ENCODE assay signal across 1 cellular context in genomic region chr2:27356382-27357181, GRCh38.
TF ChIP-seq lines count a peak whose summit lies in the region.

Gene GTF3C2, minus strand, starts transcription at chr2:27356764. Its CDS starts 13,210 bp downstream, at chr2:27343554.

TF ChIP-seq in K562, 482 proteins besides CTCF, POLR2A, EP300 and RAD21 (continued from another document and continues in another):
- no peak for TF ChIP-seq SFPQ (IDR thresholded peaks at IDR 0.05; ENCODE audit: low read depth, low read length)
- peak; percentile 61 for TF ChIP-seq ASH1L (IDR thresholded peaks at IDR 0.05; ENCODE audit: borderline replicate concordance, low read depth, partially characterized antibody)
- TF ChIP-seq KDM2B (CRISPR knock-in tag; IDR thresholded peaks at IDR 0.05): no peak
- TF ChIP-seq POLR3G (IDR thresholded peaks at IDR 0.05; ENCODE audit: extremely low read depth, insufficient read length, insufficient replicate concordance): no peak
- peak; percentile 92 for TF ChIP-seq PHF20 (IDR thresholded peaks at IDR 0.05; ENCODE audit: partially characterized antibody)
- no peak for TF ChIP-seq ZNF780A (CRISPR knock-in tag; IDR thresholded peaks at IDR 0.05)
- TF ChIP-seq ETV1 (tag; conservative IDR thresholded peaks at IDR 0.05; ENCODE audit: low read depth): peak; percentile 85
- no peak for TF ChIP-seq SMARCA5 (IDR thresholded peaks at IDR 0.05)
- no peak for TF ChIP-seq GATAD2A (IDR thresholded peaks at IDR 0.05)
- peak; percentile 47; the same call in 1 of the 2 replicates for TF ChIP-seq SOX6 (IDR thresholded peaks at IDR 0.05)
- TF ChIP-seq HEY1 (CRISPR knock-in tag; IDR thresholded peaks at IDR 0.05; ENCODE audit: borderline replicate concordance): no peak
- peak; percentile 83 for TF ChIP-seq ZNF143 (CRISPR knock-in tag; IDR thresholded peaks at IDR 0.05)
- no peak for TF ChIP-seq RBM17 (IDR thresholded peaks at IDR 0.05; ENCODE audit: borderline replicate concordance, low read depth, low read length)
- TF ChIP-seq, protein P1, sequence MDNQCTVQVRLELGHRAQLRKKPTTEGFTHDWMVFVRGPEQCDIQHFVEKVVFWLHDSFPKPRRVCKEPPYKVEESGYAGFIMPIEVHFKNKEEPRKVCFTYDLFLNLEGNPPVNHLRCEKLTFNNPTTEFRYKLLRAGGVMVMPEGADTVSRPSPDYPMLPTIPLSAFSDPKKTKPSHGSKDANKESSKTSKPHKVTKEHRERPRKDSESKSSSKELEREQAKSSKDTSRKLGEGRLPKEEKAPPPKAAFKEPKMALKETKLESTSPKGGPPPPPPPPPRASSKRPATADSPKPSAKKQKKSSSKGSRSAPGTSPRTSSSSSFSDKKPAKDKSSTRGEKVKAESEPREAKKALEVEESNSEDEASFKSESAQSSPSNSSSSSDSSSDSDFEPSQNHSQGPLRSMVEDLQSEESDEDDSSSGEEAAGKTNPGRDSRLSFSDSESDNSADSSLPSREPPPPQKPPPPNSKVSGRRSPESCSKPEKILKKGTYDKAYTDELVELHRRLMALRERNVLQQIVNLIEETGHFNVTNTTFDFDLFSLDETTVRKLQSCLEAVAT (IDR thresholded peaks at IDR 0.05): peak in 1 of 2 experiments; percentile 72; a peak in 2 of 4 replicates
- no peak for TF ChIP-seq SREBF1 (IDR thresholded peaks at IDR 0.05; ENCODE audit: borderline replicate concordance, low read depth, low read length)
- TF ChIP-seq SMC3 (conservative IDR thresholded peaks at IDR 0.05; ENCODE audit: insufficient read depth, low read depth, low read length): no peak
- TF ChIP-seq CHCHD3 (CRISPR knock-in tag; IDR thresholded peaks at IDR 0.05): no peak
- TF ChIP-seq CBX1 (IDR thresholded peaks at IDR 0.05; ENCODE audit: low read depth): no peak
- TF ChIP-seq, protein P2, sequence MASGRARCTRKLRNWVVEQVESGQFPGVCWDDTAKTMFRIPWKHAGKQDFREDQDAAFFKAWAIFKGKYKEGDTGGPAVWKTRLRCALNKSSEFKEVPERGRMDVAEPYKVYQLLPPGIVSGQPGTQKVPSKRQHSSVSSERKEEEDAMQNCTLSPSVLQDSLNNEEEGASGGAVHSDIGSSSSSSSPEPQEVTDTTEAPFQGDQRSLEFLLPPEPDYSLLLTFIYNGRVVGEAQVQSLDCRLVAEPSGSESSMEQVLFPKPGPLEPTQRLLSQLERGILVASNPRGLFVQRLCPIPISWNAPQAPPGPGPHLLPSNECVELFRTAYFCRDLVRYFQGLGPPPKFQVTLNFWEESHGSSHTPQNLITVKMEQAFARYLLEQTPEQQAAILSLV (tag; IDR thresholded peaks at IDR 0.05): no peak
- TF ChIP-seq GABPB1 (CRISPR knock-in tag; IDR thresholded peaks at IDR 0.05): peak; percentile 87
- TF ChIP-seq XRCC5 (IDR thresholded peaks at IDR 0.05; ENCODE audit: low read depth, low read length): no peak
- TF ChIP-seq TOE1 (IDR thresholded peaks at IDR 0.05; ENCODE audit: borderline replicate concordance): peak; percentile 88
- no peak for TF ChIP-seq TOE1 (CRISPR knock-in tag; IDR thresholded peaks at IDR 0.05; ENCODE audit: borderline replicate concordance, low read depth)
- no peak for TF ChIP-seq ESRRB (CRISPR knock-in tag; IDR thresholded peaks at IDR 0.05; ENCODE audit: borderline replicate concordance)
- no peak for TF ChIP-seq COPS2 (conservative IDR thresholded peaks at IDR 0.05)
- TF ChIP-seq ZNF717 (CRISPR knock-in tag; IDR thresholded peaks at IDR 0.05): no peak
- TF ChIP-seq NCOA2 (IDR thresholded peaks at IDR 0.05; ENCODE audit: partially characterized antibody in 2 of 2): no peak
- no peak for TF ChIP-seq YBX1 (IDR thresholded peaks at IDR 0.05)
- TF ChIP-seq ZNF449 (CRISPR knock-in tag; IDR thresholded peaks at IDR 0.05): no peak
- peak; percentile 51; the same call in 1 of the 2 replicates for TF ChIP-seq SMAD3 (CRISPR knock-in tag; conservative IDR thresholded peaks at IDR 0.05)
- TF ChIP-seq, protein P3, sequence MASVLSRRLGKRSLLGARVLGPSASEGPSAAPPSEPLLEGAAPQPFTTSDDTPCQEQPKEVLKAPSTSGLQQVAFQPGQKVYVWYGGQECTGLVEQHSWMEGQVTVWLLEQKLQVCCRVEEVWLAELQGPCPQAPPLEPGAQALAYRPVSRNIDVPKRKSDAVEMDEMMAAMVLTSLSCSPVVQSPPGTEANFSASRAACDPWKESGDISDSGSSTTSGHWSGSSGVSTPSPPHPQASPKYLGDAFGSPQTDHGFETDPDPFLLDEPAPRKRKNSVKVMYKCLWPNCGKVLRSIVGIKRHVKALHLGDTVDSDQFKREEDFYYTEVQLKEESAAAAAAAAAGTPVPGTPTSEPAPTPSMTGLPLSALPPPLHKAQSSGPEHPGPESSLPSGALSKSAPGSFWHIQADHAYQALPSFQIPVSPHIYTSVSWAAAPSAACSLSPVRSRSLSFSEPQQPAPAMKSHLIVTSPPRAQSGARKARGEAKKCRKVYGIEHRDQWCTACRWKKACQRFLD (CRISPR knock-in tag; IDR thresholded peaks at IDR 0.05): peak; percentile 83
- no peak for TF ChIP-seq MED1 (CRISPR knock-in tag; IDR thresholded peaks at IDR 0.05; ENCODE audit: borderline replicate concordance)
- TF ChIP-seq ZNF75A (CRISPR knock-in tag; IDR thresholded peaks at IDR 0.05): no peak
- no peak for TF ChIP-seq CEBPG (CRISPR knock-in tag; IDR thresholded peaks at IDR 0.05)
- TF ChIP-seq CEBPG (tag; conservative IDR thresholded peaks at IDR 0.05 in 1 of 2, IDR thresholded peaks at IDR 0.05 in 1 of 2): peak; percentile 69 to 89; a peak in 3 of 4 replicates
- peak; percentile 99 for TF ChIP-seq EP400 (IDR thresholded peaks at IDR 0.05)
- TF ChIP-seq RNF2 (IDR thresholded peaks at IDR 0.05): no peak; the same call in 1 of the 2 replicates
- no peak for TF ChIP-seq EZH2 (IDR thresholded peaks at IDR 0.05; ENCODE audit: borderline replicate concordance, low read depth, low read length)
- TF ChIP-seq AFF1 (IDR thresholded peaks at IDR 0.05; ENCODE audit: low read depth in 1 of 2, partially characterized antibody in 2 of 2): peak; percentile 71 to 95
- no peak for TF ChIP-seq MAFK (IDR thresholded peaks at IDR 0.05; ENCODE audit: low read length)
- no peak for TF ChIP-seq ZNF561 (CRISPR knock-in tag; conservative IDR thresholded peaks at IDR 0.05)
- TF ChIP-seq IRF2 (CRISPR knock-in tag; IDR thresholded peaks at IDR 0.05): no peak
- peak; percentile 97 for TF ChIP-seq ZFX (CRISPR knock-in tag; IDR thresholded peaks at IDR 0.05)
- peak; percentile 35; the same call in 1 of the 2 replicates for TF ChIP-seq ZNF263 (CRISPR knock-in tag; IDR thresholded peaks at IDR 0.05; ENCODE audit: borderline replicate concordance)
- peak; percentile 27; the same call in 1 of the 2 replicates for TF ChIP-seq FOXP1 (CRISPR knock-in tag; IDR thresholded peaks at IDR 0.05)
- no peak for TF ChIP-seq BRF1 (IDR thresholded peaks at IDR 0.05; ENCODE audit: borderline replicate concordance, extremely low read depth, insufficient read length)
- TF ChIP-seq, protein P4, sequence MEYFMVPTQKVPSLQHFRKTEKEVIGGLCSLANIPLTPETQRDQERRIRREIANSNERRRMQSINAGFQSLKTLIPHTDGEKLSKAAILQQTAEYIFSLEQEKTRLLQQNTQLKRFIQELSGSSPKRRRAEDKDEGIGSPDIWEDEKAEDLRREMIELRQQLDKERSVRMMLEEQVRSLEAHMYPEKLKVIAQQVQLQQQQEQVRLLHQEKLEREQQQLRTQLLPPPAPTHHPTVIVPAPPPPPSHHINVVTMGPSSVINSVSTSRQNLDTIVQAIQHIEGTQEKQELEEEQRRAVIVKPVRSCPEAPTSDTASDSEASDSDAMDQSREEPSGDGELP (CRISPR knock-in tag; IDR thresholded peaks at IDR 0.05; ENCODE audit: borderline replicate concordance): peak; percentile 80; the same call in 1 of the 2 replicates
- TF ChIP-seq RCOR1 (IDR thresholded peaks at IDR 0.05; ENCODE audit: borderline replicate concordance in 1 of 2, low read depth in 2 of 2, low read length in 2 of 2): no peak
- TF ChIP-seq, protein P5, sequence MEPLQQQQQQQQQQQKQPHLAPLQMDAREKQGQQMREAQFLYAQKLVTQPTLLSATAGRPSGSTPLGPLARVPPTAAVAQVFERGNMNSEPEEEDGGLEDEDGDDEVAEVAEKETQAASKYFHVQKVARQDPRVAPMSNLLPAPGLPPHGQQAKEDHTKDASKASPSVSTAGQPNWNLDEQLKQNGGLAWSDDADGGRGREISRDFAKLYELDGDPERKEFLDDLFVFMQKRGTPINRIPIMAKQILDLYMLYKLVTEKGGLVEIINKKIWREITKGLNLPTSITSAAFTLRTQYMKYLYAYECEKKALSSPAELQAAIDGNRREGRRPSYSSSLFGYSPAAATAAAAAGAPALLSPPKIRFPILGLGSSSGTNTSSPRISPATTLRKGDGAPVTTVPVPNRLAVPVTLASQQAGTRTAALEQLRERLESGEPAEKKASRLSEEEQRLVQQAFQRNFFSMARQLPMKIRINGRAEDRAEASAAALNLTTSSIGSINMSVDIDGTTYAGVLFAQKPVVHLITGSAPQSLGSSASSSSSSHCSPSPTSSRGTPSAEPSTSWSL (CRISPR knock-in tag; IDR thresholded peaks at IDR 0.05; ENCODE audit: borderline replicate concordance): no peak
- TF ChIP-seq CBX2 (IDR thresholded peaks at IDR 0.05; ENCODE audit: insufficient read depth, low read length, poor library complexity, severe bottlenecking): no peak
- no peak; the same call in none of the 2 replicates for TF ChIP-seq HMBOX1 (IDR thresholded peaks at IDR 0.05)
- no peak for TF ChIP-seq ZNF184 (CRISPR knock-in tag; IDR thresholded peaks at IDR 0.05)
